28 cellular contexts compared by ENCODE assay signal in genomic region chr1:93436496-93436895, GRCh38.
"Had no signal": no experiment of that assay in that cellular context is flagged by ENCODE, and none has a peak within 500 bp of the region (broad histone marks: within the 10 kb centered on the region; RNA-seq: fewer than 3 reads in every experiment).

No MANE protein-coding gene starts in this region.

- H3K4me3 Mint-ChIP-seq: dendritic cell treated with granulocyte-macrophage colony-stimulating factor and Interleukin-4, amounts not matched to agents 40 ng/mL and 50 ng/mL, for 4 days; effector memory CD8-positive, alpha-beta T cell; endodermal cell had no signal

- H3K27ac ChIP-seq: colonic mucosa, coronary artery, dorsolateral prefrontal cortex, epithelial cell of prostate, esophagus muscularis mucosa, esophagus squamous epithelium, foreskin keratinocyte, gastrocnemius medialis, gastroesophageal sphincter, heart left ventricle, heart right ventricle had no signal

- H3K4me3 ChIP-seq: colonic mucosa, coronary artery, dorsolateral prefrontal cortex, esophagus muscularis mucosa, esophagus squamous epithelium, gastrocnemius medialis, gastroesophageal sphincter, heart left ventricle, heart right ventricle had no signal

- ATAC-seq: effector memory CD8-positive, alpha-beta T cell; esophagus mucosa; foreskin keratinocyte; gastrocnemius medialis; gastroesophageal sphincter; heart left ventricle; heart right ventricle had no signal

- H3K27ac Mint-ChIP-seq: dendritic cell treated with granulocyte-macrophage colony-stimulating factor and Interleukin-4, amounts not matched to agents 40 ng/mL and 50 ng/mL, for 4 days; effector memory CD8-positive, alpha-beta T cell; endodermal cell had no signal

- H3K36me3 ChIP-seq: colonic mucosa, esophagus muscularis mucosa, esophagus squamous epithelium, gastrocnemius medialis, gastroesophageal sphincter, heart left ventricle, heart right ventricle had no signal

- DNase-seq: colonic mucosa; cortex of kidney; dermis blood vessel endothelial cell; dorsolateral prefrontal cortex; effector CD4-positive, alpha-beta T cell; effector CD8-positive, alpha-beta T cell; effector memory CD4-positive, alpha-beta T cell; effector memory CD8-positive, alpha-beta T cell; endodermal cell; erythroblast; esophagus squamous epithelium; foreskin fibroblast; foreskin keratinocyte; foreskin melanocyte; gastrocnemius medialis; glutamatergic neuron; head of caudate nucleus; heart left ventricle; heart right ventricle had no signal

- H3K4me1 Mint-ChIP-seq: endodermal cell had no signal

- FAIRE-seq: colon, endometrium, endothelial cell of umbilical vein had no signal

- H3K4me1 ChIP-seq: colonic mucosa, esophagus muscularis mucosa, esophagus squamous epithelium, foreskin keratinocyte, gastrocnemius medialis, gastroesophageal sphincter had no signal

- H3K9me3 ChIP-seq: colonic mucosa, esophagus muscularis mucosa, esophagus squamous epithelium, gastrocnemius medialis, gastroesophageal sphincter, heart left ventricle, heart right ventricle had no signal

- H3K9me3 Mint-ChIP-seq: dendritic cell treated with granulocyte-macrophage colony-stimulating factor and Interleukin-4, amounts not matched to agents 40 ng/mL and 50 ng/mL, for 4 days; effector memory CD8-positive, alpha-beta T cell had no signal
